ENCODE assay signal across 8 cellular contexts in genomic region chr6:30130887-30131862, GRCh38. TPM values are rescaled to one million over a fixed set of nuclear protein-coding genes. Genes with fewer than 3 reads are reported as not detected.
DNase-seq lines count a peak whose midpoint lies in the region; ATAC-seq and TF ChIP-seq lines count a peak whose summit lies in the region.

No MANE protein-coding gene starts in this region.

- no peak overlapping the region for H3K4me3 ChIP-seq in LNCaP clone FGC (ENCODE audit: low read depth, low read length)
- no peak overlapping the region for H3K4me3 ChIP-seq in fibroblast of villous mesenchyme (ENCODE audit: low read depth, low read length)
- H3K4me3 ChIP-seq in neutrophil (ENCODE audit: low read depth in 1 of 2, low read length in 1 of 2), result no peak overlapping the region

- H3K4me1 Mint-ChIP-seq in activated T-helper 2 cell treated with anti-CD3 and anti-CD28 coated beads, Interferon-gamma antibody, Interleukin-2, Interleukin-4, amounts not matched to agents 10 μg/mL and 5 μg/mL and 100 μg/mL, durations not matched to agents 14 hours and 24 hours and 36 hours (ENCODE audit: low read depth), result peaks cover 18% of the 10 kb centered on the region

- intact Hi-C loops in activated T-helper 2 cell treated with anti-CD3 and anti-CD28 coated beads, Interferon-gamma antibody, Interleukin-2, Interleukin-4, amounts not matched to agents 10 μg/mL and 5 μg/mL and 100 μg/mL, durations not matched to agents 14 hours and 24 hours and 36 hours (cut with micrococcal nuclease), result loop anchor here (1.0 to 2.0 kb wide), 2 partner anchors 28 to 40 kb away; no protein-coding TSS in a partner anchor

- H3K27me3 ChIP-seq in neutrophil, result peaks cover 99% of the 10 kb centered on the region

- ATAC-seq in GM18511 (IDR thresholded peaks at IDR 0.05; ENCODE audit: unreplicated experiment), result peak; percentile 61

- H3K27me3 Mint-ChIP-seq in activated T-helper 2 cell treated with anti-CD3 and anti-CD28 coated beads, Interferon-gamma antibody, Interleukin-2, Interleukin-4, amounts not matched to agents 10 μg/mL and 5 μg/mL and 100 μg/mL, durations not matched to agents 14 hours and 24 hours and 36 hours (ENCODE audit: low read depth), result peaks cover 69% of the 10 kb centered on the region

- no peak overlapping the region for H3K27ac Mint-ChIP-seq in activated T-helper 2 cell treated with anti-CD3 and anti-CD28 coated beads, Interferon-gamma antibody, Interleukin-2, Interleukin-4, amounts not matched to agents 10 μg/mL and 5 μg/mL and 100 μg/mL, durations not matched to agents 14 hours and 24 hours and 36 hours

- H3K9me3 Mint-ChIP-seq in activated T-helper 2 cell treated with anti-CD3 and anti-CD28 coated beads, Interferon-gamma antibody, Interleukin-2, Interleukin-4, amounts not matched to agents 10 μg/mL and 5 μg/mL and 100 μg/mL, durations not matched to agents 14 hours and 24 hours and 36 hours, result no peaks in the 10 kb centered on the region

- H3K9me3 ChIP-seq in neutrophil, result no peaks in the 10 kb centered on the region

- no peak overlapping the region for H3K4me3 Mint-ChIP-seq in activated T-helper 2 cell treated with anti-CD3 and anti-CD28 coated beads, Interferon-gamma antibody, Interleukin-2, Interleukin-4, amounts not matched to agents 10 μg/mL and 5 μg/mL and 100 μg/mL, durations not matched to agents 14 hours and 24 hours and 36 hours (ENCODE audit: low read depth)

- peaks cover 15 to 17% of the 10 kb centered on the region in 2 experiments for H3K4me1 ChIP-seq in neutrophil (ENCODE audit: control insufficient read depth in 1 of 2, insufficient read depth in 1 of 2, low read depth in 1 of 2, low read length in 1 of 2)

- no peak overlapping the region for H3K27ac ChIP-seq in neutrophil

- peak; percentile 100 for TF ChIP-seq CTCF in LNCaP clone FGC (IDR thresholded peaks at IDR 0.05; ENCODE audit: control insufficient read depth, extremely low read depth, insufficient read depth)
- TF ChIP-seq CTCF in fibroblast of villous mesenchyme (IDR thresholded peaks at IDR 0.05; ENCODE audit: insufficient read depth, low read depth, low read length), result peak; percentile 100
- peak; percentile 81 for TF ChIP-seq CTCF in neutrophil (IDR thresholded peaks at IDR 0.05)

- no peaks in the 10 kb centered on the region for H3K36me3 Mint-ChIP-seq in activated T-helper 2 cell treated with anti-CD3 and anti-CD28 coated beads, Interferon-gamma antibody, Interleukin-2, Interleukin-4, amounts not matched to agents 10 μg/mL and 5 μg/mL and 100 μg/mL, durations not matched to agents 14 hours and 24 hours and 36 hours (ENCODE audit: low read depth)

- in situ Hi-C loops in ACHN (cut with HindIII; ENCODE audit: low pct_ligation_motif_present, low pct_unique_long_range_greater_than_20kb, low sequenced_read_pairs), result no loop called here

- no peaks in the 10 kb centered on the region for H3K36me3 ChIP-seq in neutrophil

- DNase-seq in ACHN (peak; percentile 79), LNCaP clone FGC (ENCODE audit: low read depth) (peak; percentile 71), SHP77 treated with DMSO at 0.1 percent for 48 hours (lab: John Stamatoyannopoulos, UW) (peak; percentile 52), fibroblast of villous mesenchyme (ENCODE audit: low read depth) (peak; percentile 92), superior temporal gyrus (ENCODE audit: extremely low spot score) (peak; percentile 90)
- DNase-seq in activated T-helper 2 cell treated with anti-CD3 and anti-CD28 coated beads, Interferon-gamma antibody, Interleukin-2, Interleukin-4, amounts not matched to agents 10 μg/mL and 5 μg/mL and 100 μg/mL, durations not matched to agents 14 hours and 24 hours and 36 hours (ENCODE audit: low spot score), result peak; percentile 56

RNA-seq across cellular contexts. Expression of gene TRIM40, which starts 4.8 kb away (rescaled TPM):
- total RNA-seq in activated T-helper 2 cell treated with anti-CD3 and anti-CD28 coated beads, Interferon-gamma antibody, Interleukin-2, Interleukin-4, amounts not matched to agents 10 μg/mL and 5 μg/mL and 100 μg/mL, durations not matched to agents 14 hours and 24 hours and 36 hours, result not detected in 2 replicates
- not detected in 2 replicates for total RNA-seq in fibroblast of villous mesenchyme

RNA-seq across cellular contexts. Expression of gene TRIM31, which starts 18.3 kb away (rescaled TPM):
- total RNA-seq in activated T-helper 2 cell treated with anti-CD3 and anti-CD28 coated beads, Interferon-gamma antibody, Interleukin-2, Interleukin-4, amounts not matched to agents 10 μg/mL and 5 μg/mL and 100 μg/mL, durations not matched to agents 14 hours and 24 hours and 36 hours, result not detected in 2 replicates
- not detected in 2 replicates for total RNA-seq in fibroblast of villous mesenchyme

RNA-seq across cellular contexts. Expression of gene TRIM10, which starts 29.8 kb away (rescaled TPM):
- total RNA-seq in activated T-helper 2 cell treated with anti-CD3 and anti-CD28 coated beads, Interferon-gamma antibody, Interleukin-2, Interleukin-4, amounts not matched to agents 10 μg/mL and 5 μg/mL and 100 μg/mL, durations not matched to agents 14 hours and 24 hours and 36 hours, result 0.09 TPM in 1 of 2 replicates, not detected in the other
- total RNA-seq in fibroblast of villous mesenchyme, result not detected in 2 replicates

RNA-seq across cellular contexts. Expression of gene TRIM15, which starts 32.2 kb away (rescaled TPM):
- 0.41 and 0.46 TPM in 2 replicates for total RNA-seq in activated T-helper 2 cell treated with anti-CD3 and anti-CD28 coated beads, Interferon-gamma antibody, Interleukin-2, Interleukin-4, amounts not matched to agents 10 μg/mL and 5 μg/mL and 100 μg/mL, durations not matched to agents 14 hours and 24 hours and 36 hours
- not detected in 2 replicates for total RNA-seq in fibroblast of villous mesenchyme

RNA-seq across cellular contexts. Expression of gene RNF39, which starts 55.6 kb away (rescaled TPM):
- not detected in 2 replicates for total RNA-seq in activated T-helper 2 cell treated with anti-CD3 and anti-CD28 coated beads, Interferon-gamma antibody, Interleukin-2, Interleukin-4, amounts not matched to agents 10 μg/mL and 5 μg/mL and 100 μg/mL, durations not matched to agents 14 hours and 24 hours and 36 hours
- total RNA-seq in fibroblast of villous mesenchyme, result not detected in 2 replicates
